In the genomic region with DNA sequence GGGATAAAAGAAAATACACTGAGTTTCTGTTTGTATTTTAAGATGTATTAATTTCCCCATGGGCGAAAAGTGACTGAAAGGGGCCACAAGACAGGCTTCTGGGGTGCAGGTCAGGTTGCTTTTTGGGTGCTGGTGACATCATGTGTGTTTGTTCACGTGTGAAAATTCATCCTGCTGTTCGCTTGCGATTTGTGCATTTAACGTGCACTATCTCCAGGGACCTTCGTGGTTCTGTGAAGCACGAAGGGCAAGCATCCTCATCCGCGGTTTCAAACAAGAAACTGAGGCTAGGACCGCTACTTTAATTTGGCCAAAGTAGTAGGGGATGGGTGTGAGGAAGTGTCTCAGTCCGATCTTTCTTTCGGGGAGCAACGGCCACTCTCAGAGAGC, we compare ENCODE assay signal across 8 cellular contexts. TPM values are rescaled to one million over a fixed set of nuclear protein-coding genes. Genes with fewer than 3 reads are reported as not detected.
A peak's percentile ranks its signal among the peaks of the same experiment; 100 is the strongest.
DNase-seq lines count a peak whose midpoint lies in the region; ATAC-seq and TF ChIP-seq lines count a peak whose summit lies in the region.

No MANE protein-coding gene starts in this region.

- peak overlapping the region; percentile 64 for H3K27ac Mint-ChIP-seq in activated naive CD8-positive, alpha-beta T cell treated with anti-CD3 and anti-CD28 coated beads, Interleukin-2, amount 50 U/mL, for 24 hours

- peak overlapping the region; percentile 83 for H3K4me3 Mint-ChIP-seq in activated naive CD8-positive, alpha-beta T cell treated with anti-CD3 and anti-CD28 coated beads, Interleukin-2, amount 50 U/mL, for 24 hours

- peaks cover 13% of the 10 kb centered on the region for H3K4me1 ChIP-seq in cardiac muscle cell (ENCODE audit: low read depth)
- H3K4me1 ChIP-seq in lower lobe of right lung, result peaks cover 34% of the 10 kb centered on the region
- no peaks in the 10 kb centered on the region for H3K4me1 ChIP-seq in urinary bladder (ENCODE audit: insufficient read depth)
- H3K4me1 ChIP-seq in aorta (ENCODE audit: control insufficient read depth in 1 of 2, insufficient read depth in 2 of 2, low read length in 2 of 2), result no peaks in the 10 kb centered on the region

- no peaks in the 10 kb centered on the region for H3K36me3 Mint-ChIP-seq in activated naive CD8-positive, alpha-beta T cell treated with anti-CD3 and anti-CD28 coated beads, Interleukin-2, amount 50 U/mL, for 24 hours (ENCODE audit: low read depth)

- DNase-seq in cardiac muscle cell (ENCODE audit: low read depth in 1 of 2, low spot score in 1 of 2) (no peak), left ventricle myocardium superior (no peak), lower lobe of right lung (no peak), islet precursor cell (no peak), aorta (no peak)
- no peak for DNase-seq in activated naive CD8-positive, alpha-beta T cell treated with anti-CD3 and anti-CD28 coated beads, Interleukin-2, amount 50 U/mL, for 24 hours

- peaks cover 6% of the 10 kb centered on the region for H3K36me3 ChIP-seq in cardiac muscle cell
- no peaks in the 10 kb centered on the region for H3K36me3 ChIP-seq in lower lobe of right lung
- no peaks in the 10 kb centered on the region for H3K36me3 ChIP-seq in urinary bladder (ENCODE audit: insufficient read depth)
- no peaks in the 10 kb centered on the region for H3K36me3 ChIP-seq in aorta (ENCODE audit: control insufficient read depth in 1 of 2, insufficient read depth in 2 of 2, low read length in 1 of 2)

- intact Hi-C loops in left ventricle myocardium superior (cut with micrococcal nuclease), result loop anchor here (10.0 kb wide), 2 partner anchors 74 to 144 kb away; no protein-coding TSS in a partner anchor
- intact Hi-C loops in lower lobe of right lung (cut with DNase I), result no loop called here
- intact Hi-C loops in aorta (cut with DNase I), result loop anchor here in 1 of 2 donors (5.0 kb wide), 1 partner anchor 152 kb away; no protein-coding TSS in a partner anchor

- no peak for TF ChIP-seq CTCF in cardiac muscle cell (IDR thresholded peaks at IDR 0.05; ENCODE audit: low read depth, low read length)
- TF ChIP-seq CTCF in lower lobe of right lung (IDR thresholded peaks at IDR 0.05), result no peak

- H3K4me1 Mint-ChIP-seq in activated naive CD8-positive, alpha-beta T cell treated with anti-CD3 and anti-CD28 coated beads, Interleukin-2, amount 50 U/mL, for 24 hours, result peaks cover 19% of the 10 kb centered on the region

- H3K4me3 ChIP-seq in cardiac muscle cell, result peak overlapping the region; percentile 100
- H3K4me3 ChIP-seq in lower lobe of right lung, result peak overlapping the region; percentile 83
- peak overlapping the region; percentile 25 for H3K4me3 ChIP-seq in urinary bladder (ENCODE audit: low read depth, low read length)
- H3K4me3 ChIP-seq in aorta (ENCODE audit: low read length in 2 of 2), result no peak overlapping the region

- no peaks in the 10 kb centered on the region for H3K9me3 ChIP-seq in cardiac muscle cell (ENCODE audit: low read depth)
- no peaks in the 10 kb centered on the region for H3K9me3 ChIP-seq in lower lobe of right lung
- H3K9me3 ChIP-seq in aorta (ENCODE audit: control insufficient read depth, low read length), result no peaks in the 10 kb centered on the region

- 15% methylated on average over 13 of the region's 13 CpGs for WGBS in urinary bladder
- WGBS in aorta, 2 donors, result 26 to 28% methylated on average over 13 of the region's 13 CpGs

- H3K27ac ChIP-seq in cardiac muscle cell, result peak overlapping the region; percentile 2
- peak overlapping the region; percentile 39 for H3K27ac ChIP-seq in lower lobe of right lung
- no peak overlapping the region for H3K27ac ChIP-seq in urinary bladder (ENCODE audit: low read depth)
- peak overlapping the region in 1 of 2 donors; percentile 75 for H3K27ac ChIP-seq in aorta (ENCODE audit: low read depth in 1 of 2, low read length in 2 of 2)

- no peaks in the 10 kb centered on the region for H3K9me3 Mint-ChIP-seq in activated naive CD8-positive, alpha-beta T cell treated with anti-CD3 and anti-CD28 coated beads, Interleukin-2, amount 50 U/mL, for 24 hours

- H3K27me3 ChIP-seq in cardiac muscle cell (no peaks in the 10 kb centered on the region), lower lobe of right lung (ENCODE audit: low read depth) (no peaks in the 10 kb centered on the region), aorta (ENCODE audit: control insufficient read depth in 1 of 2, insufficient read depth in 2 of 2, low read length in 1 of 2) (no peaks in the 10 kb centered on the region)

- H3K27me3 Mint-ChIP-seq in activated naive CD8-positive, alpha-beta T cell treated with anti-CD3 and anti-CD28 coated beads, Interleukin-2, amount 50 U/mL, for 24 hours, result peaks cover 19% of the 10 kb centered on the region

- ATAC-seq in left ventricle myocardium superior, result no peak
- ATAC-seq in activated naive CD8-positive, alpha-beta T cell treated with anti-CD3 and anti-CD28 coated beads, Interleukin-2, amount 50 U/mL, for 24 hours, result no peak
- no peak for ATAC-seq in lower lobe of right lung
- ATAC-seq in HG02870 (IDR thresholded peaks at IDR 0.05; ENCODE audit: unreplicated experiment), result no peak
- ATAC-seq in aorta (ENCODE audit: low FRiP score), result no peak

RNA-seq across cellular contexts. Expression of a gene that starts 1.6 kb away (rescaled TPM):
- total RNA-seq in cardiac muscle cell (232 and 274 TPM in 2 replicates), left ventricle myocardium superior (14.9 TPM), lower lobe of right lung (159 TPM), urinary bladder (31.1 TPM), aorta (10 to 100 TPM; 34.8 to 92.0 TPM)
- polyA plus RNA-seq in cardiac muscle cell (106 and 155 TPM in 2 replicates), urinary bladder (20.1 TPM), aorta (10 to 100 TPM in 1 of 2 donors, 1 to 10 TPM in 1; 7.1 to 14.3 TPM)

Comparison
In these comparisons a context has a peak if more than half of its experiments do, and no peak if none do; other contexts are left out.
1. H3K4me3 ChIP-seq: peak in cardiac muscle cell (single experiment), lower lobe of right lung (single experiment) and urinary bladder (single experiment); none in aorta (0 of 2).